8 cellular contexts compared by ENCODE assay signal in the genomic region with DNA sequence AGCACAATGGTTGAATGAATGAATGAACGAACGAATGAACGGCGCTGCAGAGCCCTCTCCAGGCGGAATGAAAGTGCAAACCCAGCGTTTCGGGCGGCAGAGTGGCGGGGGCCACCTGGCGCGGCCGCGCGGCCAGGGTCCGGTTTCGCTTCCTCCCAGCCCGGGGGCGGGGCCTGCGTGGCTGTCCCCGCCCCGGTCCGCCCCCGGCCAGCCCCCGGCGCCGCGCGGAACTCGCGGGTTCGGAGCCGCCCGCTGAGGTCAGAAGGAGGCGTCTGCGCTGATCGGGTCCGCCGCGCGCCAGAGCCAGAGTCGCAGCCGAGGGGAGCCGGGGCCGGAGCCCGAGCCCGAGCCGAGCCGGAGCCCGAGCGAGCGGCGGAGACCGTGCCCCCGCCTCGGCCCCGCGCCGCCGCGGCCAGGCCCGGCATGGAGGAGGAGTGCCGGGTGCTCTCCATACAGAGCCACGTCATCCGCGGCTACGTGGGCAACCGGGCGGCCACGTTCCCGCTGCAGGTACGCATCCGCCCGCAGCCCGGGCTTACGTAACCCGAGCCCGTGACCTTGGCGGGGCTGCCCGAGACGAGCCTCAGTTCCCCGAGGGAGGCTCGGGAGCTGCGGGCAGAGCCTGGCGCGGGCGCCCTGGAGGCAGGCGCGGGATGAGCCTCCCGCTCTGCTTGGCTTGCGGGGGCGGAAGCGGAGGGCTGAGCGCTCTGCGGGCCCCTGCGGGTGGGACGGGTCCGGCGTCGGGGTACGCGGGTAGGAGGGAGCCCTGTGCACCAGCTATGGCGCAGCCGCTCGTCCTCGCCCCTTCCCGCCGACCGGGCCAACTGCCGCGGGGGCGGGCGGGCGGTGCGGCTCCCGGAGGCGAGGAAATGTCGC. TPM values are rescaled to one million over a fixed set of nuclear protein-coding genes. Genes with fewer than 3 reads are reported as not detected.
DNase-seq lines count a peak whose midpoint lies in the region; ATAC-seq and TF ChIP-seq lines count a peak whose summit lies in the region.

A gene (plus strand): TSS at position 258 of the 876 bp plus-strand sequence. CDS start 166 bp downstream, at position 424.

- POLR2A ChIA-PET in activated CD4-positive, alpha-beta memory T cell treated with anti-CD3 and anti-CD28 coated beads for 36 hours (lab: Charles Lee): interaction anchor here (1.3 to 3.0 kb wide), 3 partner anchors 9 to 71 kb away, joined by 4 to 27 read pairs (median 6); a partner anchor contains a TSS

- no peaks in the 10 kb centered on the region for H3K9me3 ChIP-seq in duodenal mucosa (ENCODE audit: control insufficient read depth in 1 of 2, low read length in 2 of 2)
- no peaks in the 10 kb centered on the region for H3K9me3 ChIP-seq in lower lobe of right lung

- ATAC-seq in GM19023 (IDR thresholded peaks at IDR 0.05; ENCODE audit: unreplicated experiment): peak; percentile 64
- peak; percentile 66 for ATAC-seq in HG03175 (IDR thresholded peaks at IDR 0.05; ENCODE audit: unreplicated experiment)
- peak; percentile 93 to 94 for ATAC-seq in lower lobe of right lung

- H3K27me3 Mint-ChIP-seq in activated CD4-positive, alpha-beta memory T cell treated with anti-CD3 and anti-CD28 coated beads for 36 hours: no peaks in the 10 kb centered on the region

- H3K4me1 ChIP-seq in duodenal mucosa (ENCODE audit: control insufficient read depth in 1 of 2, insufficient read depth in 2 of 2, low read length in 2 of 2) (peaks cover 30 to 39% of the 10 kb centered on the region in 2 donors), lower lobe of right lung (peaks cover 40% of the 10 kb centered on the region)

- CTCF ChIA-PET in activated CD4-positive, alpha-beta memory T cell treated with anti-CD3 and anti-CD28 coated beads for 36 hours (lab: Charles Lee): interaction anchor here (0.6 to 1.9 kb wide), 4 partner anchors 9 to 70 kb away, joined by 3 to 14 read pairs (median 3); no protein-coding TSS in a partner anchor

- H3K27ac ChIP-seq in duodenal mucosa (ENCODE audit: low read depth, low read length) (peak within 1 kb of the TSS; percentile 87), lower lobe of right lung (peak within 1 kb of the TSS; percentile 97)

- H3K9ac ChIP-seq in duodenal mucosa (ENCODE audit: low read depth in 1 of 2, low read length in 2 of 2): peak within 1 kb of the TSS; percentile 95 to 98

- peaks cover 20% of the 10 kb centered on the region for H3K4me1 Mint-ChIP-seq in activated CD4-positive, alpha-beta memory T cell treated with anti-CD3 and anti-CD28 coated beads for 36 hours (ENCODE audit: low read depth)

- peaks cover 4 to 10% of the 10 kb centered on the region in 2 donors for H3K36me3 ChIP-seq in duodenal mucosa (ENCODE audit: control insufficient read depth in 1 of 2, insufficient read depth in 2 of 2, low read length in 2 of 2)
- peaks cover 7% of the 10 kb centered on the region for H3K36me3 ChIP-seq in lower lobe of right lung

- DNase-seq in AML-193 (lab: John Stamatoyannopoulos, UW): peak; percentile 43 to 71
- peak; percentile 30 for DNase-seq in NCI-H526 treated with DMSO at 0.1 percent for 48 hours (lab: John Stamatoyannopoulos, UW)
- DNase-seq in activated CD4-positive, alpha-beta memory T cell treated with anti-CD3 and anti-CD28 coated beads for 36 hours: peak; percentile 83
- DNase-seq in lower lobe of right lung: peak; percentile 91
- peak in 2 of 3 donors; percentile 45 to 63 for DNase-seq in stimulated activated CD4-positive, alpha-beta T cell treated with anti-CD3 and anti-CD28 coated beads, TNF-alpha, amount 100 ng/mL, for 1 hour (ENCODE audit: low read depth in 3 of 3, low spot score in 1 of 3)

- TF ChIP-seq CTCF in lower lobe of right lung (IDR thresholded peaks at IDR 0.05): no peak

- no peaks in the 10 kb centered on the region for H3K9me3 Mint-ChIP-seq in activated CD4-positive, alpha-beta memory T cell treated with anti-CD3 and anti-CD28 coated beads for 36 hours

- intact Hi-C loops in activated CD4-positive, alpha-beta memory T cell treated with anti-CD3 and anti-CD28 coated beads for 36 hours (cut with micrococcal nuclease): loop anchor here (1.0 to 10.0 kb wide), 3 partner anchors 9 to 146 kb away; a partner anchor contains a TSS
- intact Hi-C loops in lower lobe of right lung (cut with DNase I): no loop called here

- H3K27me3 ChIP-seq in duodenal mucosa (ENCODE audit: control insufficient read depth in 1 of 2, insufficient read depth in 2 of 2, low read length in 2 of 2) (no peaks in the 10 kb centered on the region), lower lobe of right lung (ENCODE audit: low read depth) (no peaks in the 10 kb centered on the region)

- peaks cover 4% of the 10 kb centered on the region for H3K36me3 Mint-ChIP-seq in activated CD4-positive, alpha-beta memory T cell treated with anti-CD3 and anti-CD28 coated beads for 36 hours

- H3K27ac Mint-ChIP-seq in activated CD4-positive, alpha-beta memory T cell treated with anti-CD3 and anti-CD28 coated beads for 36 hours: peak within 1 kb of the TSS; percentile 71

- peak within 1 kb of the TSS; percentile 86 for H3K4me3 Mint-ChIP-seq in activated CD4-positive, alpha-beta memory T cell treated with anti-CD3 and anti-CD28 coated beads for 36 hours

- peak within 1 kb of the TSS; percentile 94 to 95 for H3K4me3 ChIP-seq in duodenal mucosa (ENCODE audit: low read depth in 1 of 2, low read length in 2 of 2)
- H3K4me3 ChIP-seq in lower lobe of right lung: peak within 1 kb of the TSS; percentile 98

RNA-seq across cellular contexts. Expression of the gene that starts here (rescaled TPM):
- total RNA-seq in activated CD4-positive, alpha-beta memory T cell treated with anti-CD3 and anti-CD28 coated beads for 36 hours: 100 to 1,000 TPM; 126 to 131 TPM
- total RNA-seq in lower lobe of right lung: 195 TPM

Comparison
In these comparisons a context has a peak if more than half of its experiments do, and no peak if none do; other contexts are left out.
1. Peak in every context shown above with its lines: DNase-seq, ATAC-seq, H3K4me3 ChIP-seq and H3K27ac ChIP-seq.
2. DNase-seq: peak in every context shown above with its lines; median percentile 91 in lower lobe of right lung; 83 in activated CD4-positive, alpha-beta memory T cell treated with anti-CD3 and anti-CD28 coated beads for 36 hours; 57 in AML-193; 54 in stimulated activated CD4-positive, alpha-beta T cell treated with anti-CD3 and anti-CD28 coated beads, TNF-alpha, amount 100 ng/mL, for 1 hour; 30 in NCI-H526 treated with DMSO at 0.1 percent for 48 hours.